Comparison of ENCODE assay signal across 27 cellular contexts in genomic region chr20:40540163-40540562, GRCh38.
"Had no signal": no experiment of that assay in that cellular context is flagged by ENCODE, and none has a peak within 500 bp of the region (broad histone marks: within the 10 kb centered on the region; RNA-seq: fewer than 3 reads in every experiment).

No MANE protein-coding gene starts in this region.

- H3K9me3 ChIP-seq: body of pancreas, colonic mucosa, esophagus squamous epithelium, gastroesophageal sphincter, heart right ventricle had no signal

- H3K4me1 ChIP-seq: body of pancreas, colonic mucosa, esophagus squamous epithelium, gastroesophageal sphincter, heart right ventricle had no signal

- DNase-seq: activated CD4-positive, alpha-beta memory T cell treated with anti-CD3 and anti-CD28 coated beads for 36 hours; activated CD4-positive, alpha-beta T cell treated with anti-CD3 and anti-CD28 coated beads for 36 hours; activated CD4-positive, alpha-beta T cell treated with anti-CD3 and anti-CD28 coated beads, Interleukin-2, amount 10 ng/mL, durations not matched to agents 24 days and 14 days; activated CD4-positive, CD25-positive, alpha-beta regulatory T cell; activated CD4-positive, CD25-positive, alpha-beta regulatory T cell treated with anti-CD3 and anti-CD28 coated beads, Interleukin-2, amount 50 U/mL, for 72 hours; activated CD8-positive, alpha-beta memory T cell treated with anti-CD3 and anti-CD28 coated beads, Interleukin-2, amount 10 ng/mL, durations not matched to agents 7 days and 5 days; activated CD8-positive, alpha-beta memory T cell treated with anti-CD3 and anti-CD28 coated beads, Interleukin-2, amount 50 U/mL, for 4 hours; activated CD8-positive, alpha-beta T cell treated with anti-CD3 and anti-CD28 coated beads, Interleukin-2, amount 10 ng/mL, durations not matched to agents 7 days and 5 days; activated gamma-delta T cell; activated naive CD4-positive, alpha-beta T cell treated with anti-CD3 and anti-CD28 coated beads, Interleukin-2, amount 50 U/mL, for 16 hours; activated naive CD4-positive, alpha-beta T cell treated with Interleukin-2 at 50 U/mL for 16 hours; activated T-cell treated with anti-CD3 and anti-CD28 coated beads, Interleukin-2, amount 50 U/mL, for 1 hour; activated T-cell treated with anti-CD3 and anti-CD28 coated beads, Interleukin-2, amount 50 U/mL, for 48 hours; amniotic stem cell; anterior cingulate cortex; body of pancreas; caudate nucleus; colonic mucosa; effector CD8-positive, alpha-beta T cell; esophagus squamous epithelium; foreskin melanocyte; heart right ventricle; T-helper 2 cell had no signal

- H3K27ac ChIP-seq: body of pancreas, colonic mucosa, epithelial cell of prostate, esophagus squamous epithelium, gastroesophageal sphincter, heart right ventricle, hepatocyte had no signal

- ATAC-seq: activated CD4-positive, alpha-beta T cell treated with anti-CD3 and anti-CD28 coated beads for 36 hours; activated CD8-positive, alpha-beta memory T cell treated with anti-CD3 and anti-CD28 coated beads, Interleukin-2, amount 10 ng/mL, durations not matched to agents 7 days and 5 days; activated CD8-positive, alpha-beta T cell treated with anti-CD3 and anti-CD28 coated beads, Interleukin-2, amount 10 ng/mL, durations not matched to agents 7 days and 5 days; body of pancreas; gastroesophageal sphincter; heart right ventricle had no signal

- H3K36me3 ChIP-seq: colonic mucosa, esophagus squamous epithelium, gastroesophageal sphincter, heart right ventricle had no signal

- H3K36me3 Mint-ChIP-seq: activated CD4-positive, alpha-beta memory T cell treated with anti-CD3 and anti-CD28 coated beads for 36 hours; activated CD8-positive, alpha-beta memory T cell treated with anti-CD3 and anti-CD28 coated beads, Interleukin-2, amount 10 ng/mL, durations not matched to agents 7 days and 5 days; activated naive CD8-positive, alpha-beta T cell had no signal

- H3K4me3 ChIP-seq: body of pancreas, colonic mucosa, esophagus squamous epithelium, gastroesophageal sphincter, heart right ventricle, hepatocyte had no signal

- H3K27me3 Mint-ChIP-seq: activated CD4-positive, alpha-beta T cell treated with anti-CD3 and anti-CD28 coated beads, Interleukin-2, amount 10 ng/mL, durations not matched to agents 24 days and 14 days; activated CD8-positive, alpha-beta memory T cell treated with anti-CD3 and anti-CD28 coated beads, Interleukin-2, amount 10 ng/mL, durations not matched to agents 7 days and 5 days had no signal

- H3K4me1 Mint-ChIP-seq: activated CD4-positive, alpha-beta T cell treated with anti-CD3 and anti-CD28 coated beads for 36 hours; activated CD4-positive, alpha-beta T cell treated with anti-CD3 and anti-CD28 coated beads, Interleukin-2, amount 10 ng/mL, durations not matched to agents 24 days and 14 days; activated CD8-positive, alpha-beta memory T cell treated with anti-CD3 and anti-CD28 coated beads, Interleukin-2, amount 10 ng/mL, durations not matched to agents 7 days and 5 days had no signal

- H3K4me3 Mint-ChIP-seq: activated CD4-positive, alpha-beta memory T cell treated with anti-CD3 and anti-CD28 coated beads for 36 hours; activated CD4-positive, alpha-beta T cell treated with anti-CD3 and anti-CD28 coated beads for 36 hours; activated CD4-positive, alpha-beta T cell treated with anti-CD3 and anti-CD28 coated beads, Interleukin-2, amount 10 ng/mL, durations not matched to agents 24 days and 14 days; activated CD8-positive, alpha-beta memory T cell treated with anti-CD3 and anti-CD28 coated beads, Interleukin-2, amount 10 ng/mL, durations not matched to agents 7 days and 5 days; activated CD8-positive, alpha-beta T cell treated with anti-CD3 and anti-CD28 coated beads, Interleukin-2, amount 10 ng/mL, durations not matched to agents 7 days and 5 days; activated naive CD8-positive, alpha-beta T cell had no signal

- H3K27ac Mint-ChIP-seq: activated CD4-positive, alpha-beta memory T cell treated with anti-CD3 and anti-CD28 coated beads for 36 hours; activated CD4-positive, alpha-beta T cell treated with anti-CD3 and anti-CD28 coated beads for 36 hours; activated CD4-positive, alpha-beta T cell treated with anti-CD3 and anti-CD28 coated beads, Interleukin-2, amount 10 ng/mL, durations not matched to agents 24 days and 14 days; activated CD8-positive, alpha-beta memory T cell treated with anti-CD3 and anti-CD28 coated beads, Interleukin-2, amount 10 ng/mL, durations not matched to agents 7 days and 5 days; activated CD8-positive, alpha-beta T cell treated with anti-CD3 and anti-CD28 coated beads, Interleukin-2, amount 10 ng/mL, durations not matched to agents 7 days and 5 days; activated naive CD8-positive, alpha-beta T cell had no signal

- H3K9me3 Mint-ChIP-seq: activated CD4-positive, alpha-beta memory T cell treated with anti-CD3 and anti-CD28 coated beads for 36 hours; activated CD4-positive, alpha-beta T cell treated with anti-CD3 and anti-CD28 coated beads, Interleukin-2, amount 10 ng/mL, durations not matched to agents 24 days and 14 days had no signal

- H3K27me3 ChIP-seq: body of pancreas, colonic mucosa, esophagus squamous epithelium, gastroesophageal sphincter had no signal
